ENCODE assay signal across 24 cellular contexts in genomic region chr6:39587080-39587479, GRCh38.
DNase-seq lines count a peak whose midpoint lies in the region; ATAC-seq and TF ChIP-seq lines count a peak whose summit lies in the region.
"Had no signal": no experiment of that assay in that cellular context is flagged by ENCODE, and none has a peak within 500 bp of the region (broad histone marks: within the 10 kb centered on the region; RNA-seq: fewer than 3 reads in every experiment).

No MANE protein-coding gene starts in this region.

- no peak for TF ChIP-seq CTCF in H9 (conservative IDR thresholded peaks at IDR 0.05)
- TF ChIP-seq CTCF in endodermal cell (conservative IDR thresholded peaks at IDR 0.05): no peak
- TF ChIP-seq CTCF in adrenal gland (IDR thresholded peaks at IDR 0.05): no peak

- H3K4me2 ChIP-seq in H9 (ENCODE audit: insufficient read depth, insufficient read length, low read length): no peak overlapping the region
- H3K4me2 ChIP-seq: BLaER1 had no signal

- H3K4me3 Mint-ChIP-seq in H9 (no peak overlapping the region), endodermal cell (no peak overlapping the region)
- no peak overlapping the region for H3K4me3 Mint-ChIP-seq in activated CD4-positive, alpha-beta T cell treated with anti-CD3 and anti-CD28 coated beads for 36 hours
- H3K4me3 Mint-ChIP-seq: CD14-positive monocyte; CD4-positive, alpha-beta memory T cell; CD4-positive, CD25-positive, alpha-beta regulatory T cell; CD8-positive, alpha-beta memory T cell had no signal

- no peak overlapping the region for H3K56ac ChIP-seq in H9 (ENCODE audit: insufficient read length, low read depth, low read length)

- H3K23ac ChIP-seq in H9 (ENCODE audit: insufficient read length, low read depth, low read length): no peak overlapping the region

- TF ChIP-seq POLR2A in adrenal gland (IDR thresholded peaks at IDR 0.05): no peak

- no CpG with 5 or more reads among the region's 4 CpGs for WGBS in H9 (ENCODE audit: extremely low coverage, insufficient read length, low lambda C conversion rate)
- WGBS in endodermal cell (ENCODE audit: insufficient coverage in 1 of 2, insufficient read length in 1 of 2), 2 experiments: 73 to 84% methylated on average over 3 to 4 of the region's 4 CpGs
- WGBS in adrenal gland, 4 donors: 88 to 94% (median 90%) methylated on average over 4 of the region's 4 CpGs

- H3K27ac ChIP-seq in H9 (ENCODE audit: insufficient read length, low read depth, low read length) (no peak overlapping the region), endodermal cell (ENCODE audit: low read depth, low read length) (no peak overlapping the region), adrenal gland (no peak overlapping the region)
- H3K27ac ChIP-seq: BLaER1 had no signal

- no peak overlapping the region for H2BK120ac ChIP-seq in H9 (ENCODE audit: low read depth, low read length, poor library complexity, severe bottlenecking)

- H3K9me3 ChIP-seq in H9 (ENCODE audit: control insufficient read depth, low read depth, low read length) (peaks cover 6% of the 10 kb centered on the region), endodermal cell (ENCODE audit: control insufficient read depth, low read length) (no peaks in the 10 kb centered on the region), adrenal gland (replicated peaks in 1 of 3) (no peaks in the 10 kb centered on the region)
- H3K9me3 ChIP-seq: BE2C, BLaER1 had no signal

- H3K79me1 ChIP-seq in H9 (ENCODE audit: insufficient read depth, low read depth, low read length, poor library complexity, severe bottlenecking): no peaks in the 10 kb centered on the region

- peaks cover 9 to 17% of the 10 kb centered on the region in 2 experiments for H3K9me3 Mint-ChIP-seq in H9
- no peaks in the 10 kb centered on the region for H3K9me3 Mint-ChIP-seq in endodermal cell
- no peaks in the 10 kb centered on the region for H3K9me3 Mint-ChIP-seq in activated CD4-positive, alpha-beta T cell treated with anti-CD3 and anti-CD28 coated beads for 36 hours (ENCODE audit: low read depth)
- H3K9me3 Mint-ChIP-seq: CD4-positive, alpha-beta memory T cell had no signal

- H3K9ac ChIP-seq in H9 (ENCODE audit: extremely low read depth, insufficient read length, low read length) (no peak overlapping the region), endodermal cell (ENCODE audit: extremely low read depth, low read length, poor library complexity, severe bottlenecking) (no peak overlapping the region)
- H3K9ac ChIP-seq: BLaER1 had no signal

- intact Hi-C loops in activated CD4-positive, alpha-beta T cell treated with anti-CD3 and anti-CD28 coated beads for 36 hours (cut with DNase I, micrococcal nuclease): no loop called here
- intact Hi-C loops in adrenal gland (cut with DNase I): no loop called here

- no peak overlapping the region for H4K8ac ChIP-seq in H9 (replicated peaks; ENCODE audit: insufficient read length, low read depth, low read length)

- H3K4me1 Mint-ChIP-seq in H9: peaks cover 16 to 24% of the 10 kb centered on the region in 2 experiments
- peaks cover 2% of the 10 kb centered on the region for H3K4me1 Mint-ChIP-seq in endodermal cell
- no peaks in the 10 kb centered on the region for H3K4me1 Mint-ChIP-seq in activated CD4-positive, alpha-beta T cell treated with anti-CD3 and anti-CD28 coated beads for 36 hours
- H3K4me1 Mint-ChIP-seq: CD14-positive monocyte; CD4-positive, alpha-beta memory T cell; CD4-positive, CD25-positive, alpha-beta regulatory T cell; CD8-positive, alpha-beta memory T cell had no signal

- H4K20me1 ChIP-seq in H9 (ENCODE audit: control insufficient read depth, insufficient read depth, insufficient read length): no peaks in the 10 kb centered on the region
- H4K20me1 ChIP-seq: BLaER1 had no signal

- CTCF ChIA-PET in activated CD4-positive, alpha-beta T cell treated with anti-CD3 and anti-CD28 coated beads for 36 hours (lab: Charles Lee): no interaction called here

- POLR2A ChIA-PET in activated CD4-positive, alpha-beta T cell treated with anti-CD3 and anti-CD28 coated beads for 36 hours (lab: Charles Lee): no interaction called here

- no peaks in the 10 kb centered on the region for H3K27me3 ChIP-seq in H9 (ENCODE audit: insufficient read depth, low read length)
- no peaks in the 10 kb centered on the region for H3K27me3 ChIP-seq in endodermal cell (ENCODE audit: control insufficient read depth, insufficient read depth, low read length, poor library complexity, severe bottlenecking)
- H3K27me3 ChIP-seq in adrenal gland: no peaks in the 10 kb centered on the region
- H3K27me3 ChIP-seq: BE2C, BLaER1 had no signal

- no peak overlapping the region for H4K5ac ChIP-seq in H9 (ENCODE audit: insufficient read length, low read depth, low read length)

- peaks cover 5% of the 10 kb centered on the region for H3K27me3 Mint-ChIP-seq in H9 (ENCODE audit: low read depth)
- peaks cover 2% of the 10 kb centered on the region for H3K27me3 Mint-ChIP-seq in endodermal cell (ENCODE audit: insufficient read depth)
- peaks cover 12% of the 10 kb centered on the region for H3K27me3 Mint-ChIP-seq in activated CD4-positive, alpha-beta T cell treated with anti-CD3 and anti-CD28 coated beads for 36 hours

- no peak overlapping the region for H2BK5ac ChIP-seq in H9 (ENCODE audit: insufficient read length, low read length)

- H2BK15ac ChIP-seq in H9 (ENCODE audit: low read depth, low read length): no peak overlapping the region

- H2BK20ac ChIP-seq in H9 (ENCODE audit: low read depth, low read length, poor library complexity, severe bottlenecking): no peak overlapping the region

- H3K14ac ChIP-seq in H9 (ENCODE audit: insufficient read depth, low read length): no peak overlapping the region

- peaks cover 0 to 17% (median 3%) of the 10 kb centered on the region in 3 experiments; a peak in 5 of 7 replicates for H3K36me3 Mint-ChIP-seq in H9 (ENCODE audit: insufficient read depth in 1 of 3, low read depth in 3 of 3)
- no peaks in the 10 kb centered on the region for H3K36me3 Mint-ChIP-seq in endodermal cell (ENCODE audit: low read depth)
- H3K36me3 Mint-ChIP-seq in activated CD4-positive, alpha-beta T cell treated with anti-CD3 and anti-CD28 coated beads for 36 hours (ENCODE audit: low read depth): no peaks in the 10 kb centered on the region
- H3K36me3 Mint-ChIP-seq: CD14-positive monocyte; CD4-positive, alpha-beta memory T cell; CD4-positive, CD25-positive, alpha-beta regulatory T cell; CD8-positive, alpha-beta memory T cell had no signal

- no peak overlapping the region for H4K91ac ChIP-seq in H9 (ENCODE audit: insufficient read length, low read depth, low read length)

- H2AFZ ChIP-seq in H9 (ENCODE audit: low read length): no peak overlapping the region

- no peak overlapping the region for H3T11ph ChIP-seq in H9 (ENCODE audit: low read length)

- no peaks in the 10 kb centered on the region for H3K36me3 ChIP-seq in endodermal cell (ENCODE audit: control insufficient read depth, insufficient read depth, low read length)
- no peaks in the 10 kb centered on the region for H3K36me3 ChIP-seq in adrenal gland (replicated peaks in 1 of 2)
- H3K36me3 ChIP-seq: BE2C, BLaER1 had no signal

- ATAC-seq in activated CD4-positive, alpha-beta T cell treated with anti-CD3 and anti-CD28 coated beads for 36 hours: no peak
- ATAC-seq: GM12878 had no signal

- H3K4ac ChIP-seq in H9 (ENCODE audit: low read depth, low read length): no peak overlapping the region

- H3K23me2 ChIP-seq in H9 (ENCODE audit: insufficient read length, low read depth, low read length, poor library complexity, severe bottlenecking): no peaks in the 10 kb centered on the region

- DNase-seq in H9 (peak; percentile 33), endodermal cell (peak; percentile 47), iPS-NIHi7 (ENCODE audit: extremely low spot score) (peak; percentile 8), adrenal gland (no peak)
- no peak for DNase-seq in activated CD4-positive, alpha-beta T cell treated with anti-CD3 and anti-CD28 coated beads for 36 hours
- DNase-seq in activated T-cell treated with anti-CD3 and anti-CD28 coated beads, Interleukin-2, amount 50 U/mL, for 1 hour: no peak
- DNase-seq: 8988T; ACHN; BE2C; C1 segment of cervical spinal cord; CD4-positive, alpha-beta memory T cell; CD4-positive, CD25-positive, alpha-beta regulatory T cell; CD8-positive, alpha-beta memory T cell; COR-L47; DMS 273 treated with DMSO at 0.1 percent for 48 hours; DMS153; DMS53; DMS79; DND-41; EL; GDM1 had no signal

- no peak overlapping the region for H2AK5ac ChIP-seq in H9 (ENCODE audit: insufficient read length, low read length)

- no peak overlapping the region for H2BK12ac ChIP-seq in H9 (ENCODE audit: insufficient read length, low read depth, low read length)

- no peak overlapping the region for H3K18ac ChIP-seq in H9 (ENCODE audit: insufficient read length, low read depth, low read length)

- H3K27ac Mint-ChIP-seq in H9 (no peak overlapping the region), endodermal cell (no peak overlapping the region)
- H3K27ac Mint-ChIP-seq in activated CD4-positive, alpha-beta T cell treated with anti-CD3 and anti-CD28 coated beads for 36 hours: no peak overlapping the region
- H3K27ac Mint-ChIP-seq: CD14-positive monocyte; CD4-positive, alpha-beta memory T cell; CD4-positive, CD25-positive, alpha-beta regulatory T cell; CD8-positive, alpha-beta memory T cell had no signal

- H3K4me3 ChIP-seq in endodermal cell (ENCODE audit: low read length) (no peak overlapping the region), adrenal gland (no peak overlapping the region)
- H3K4me3 ChIP-seq: BLaER1, GM12878 had no signal

- no peaks in the 10 kb centered on the region for H3K79me2 ChIP-seq in H9 (ENCODE audit: insufficient read depth, low read length)

- peaks cover 3% of the 10 kb centered on the region for H3K4me1 ChIP-seq in H9 (ENCODE audit: insufficient read depth, low read length)
- H3K4me1 ChIP-seq in endodermal cell (ENCODE audit: control insufficient read depth, insufficient read depth, low read length): no peaks in the 10 kb centered on the region
- H3K4me1 ChIP-seq in adrenal gland (replicated peaks in 1 of 2): no peaks in the 10 kb centered on the region
- H3K4me1 ChIP-seq: BE2C, BLaER1 had no signal

Comparison
In these comparisons a context has a peak if more than half of its experiments do, and no peak if none do; other contexts are left out.
1. DNase-seq: peak in H9 (single experiment), endodermal cell (single experiment) and iPS-NIHi7 (single experiment); none in activated CD4-positive, alpha-beta T cell treated with anti-CD3 and anti-CD28 coated beads for 36 hours (single experiment), adrenal gland (0 of 7) and activated T-cell treated with anti-CD3 and anti-CD28 coated beads, Interleukin-2, amount 50 U/mL, for 1 hour (single experiment).